9 cellular contexts compared by ENCODE assay signal in the genomic region with DNA sequence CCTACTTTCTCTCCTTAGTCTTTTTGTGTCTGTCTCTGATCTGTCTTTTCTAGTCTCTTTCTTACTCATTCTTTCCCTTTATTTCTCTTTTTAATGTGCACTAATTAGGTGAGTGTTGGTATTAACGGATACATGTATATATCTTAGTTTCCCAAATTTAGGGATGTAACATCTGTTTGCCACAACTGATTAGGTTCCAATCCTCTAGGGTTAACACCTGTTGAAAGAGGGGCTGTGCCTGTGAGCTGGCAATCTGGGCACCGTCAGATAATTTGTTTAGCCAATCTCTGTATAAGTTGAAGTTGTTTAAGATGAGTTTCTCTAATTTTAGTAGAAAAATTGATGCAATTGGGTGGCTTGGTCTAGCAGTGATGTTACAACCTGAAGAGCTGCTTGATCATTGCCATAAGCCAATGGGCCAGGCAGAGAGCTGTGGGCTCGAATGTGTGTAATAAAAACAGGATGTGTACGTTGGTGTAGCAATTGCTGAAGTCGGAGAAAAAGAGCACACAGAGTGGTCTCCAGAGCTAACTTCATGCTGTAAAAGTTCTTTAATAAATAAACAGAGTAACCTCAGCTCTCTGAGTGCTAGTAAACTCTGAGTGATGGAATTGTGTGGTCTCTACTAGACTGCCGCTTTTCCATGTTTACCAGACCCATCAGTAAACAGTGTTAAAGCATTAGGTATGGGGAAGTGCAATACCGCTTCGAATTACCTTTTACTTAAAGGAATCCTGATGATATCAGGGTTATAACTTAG.
DNase-seq lines count a peak whose midpoint lies in the region; ATAC-seq and TF ChIP-seq lines count a peak whose summit lies in the region.
"Had no signal": no experiment of that assay in that cellular context is flagged by ENCODE, and none has a peak within 500 bp of the region (broad histone marks: within the 10 kb centered on the region; RNA-seq: fewer than 3 reads in every experiment).

No MANE protein-coding gene starts in this region.

- peak overlapping the region; percentile 87 for H3K4me2 ChIP-seq in SU-DHL-6 (ENCODE audit: low read depth, low read length, poor library complexity, severe bottlenecking)

- DNase-seq in HL-60 (ENCODE audit: low read depth in 1 of 2, low spot score in 1 of 2), result peak; percentile 76 to 87
- DNase-seq in effector CD4-positive, alpha-beta T cell, result peak; percentile 5
- no peak for DNase-seq in stimulated activated effector memory CD8-positive, alpha-beta T cell treated with anti-CD3 and anti-CD28 coated beads, Interleukin-12 subunit alpha, Interleukin-12 subunit beta, amount 100 ng/mL, for 72 hours (ENCODE audit: low spot score in 2 of 2)
- no peak for DNase-seq in NCI-H2081 treated with DMSO at 0.1 percent for 48 hours (lab: John Stamatoyannopoulos, UW)
- no peak for DNase-seq in foreskin fibroblast
- DNase-seq in nephron progenitor cell, result no peak
- DNase-seq: activated CD4-positive, CD25-positive, alpha-beta regulatory T cell treated with anti-CD3 and anti-CD28 coated beads, Interleukin-2, amount 50 U/mL, for 72 hours; NCI-H446 had no signal

- no peaks in the 10 kb centered on the region for H3K36me3 Mint-ChIP-seq in stimulated activated effector memory CD8-positive, alpha-beta T cell treated with anti-CD3 and anti-CD28 coated beads, Interleukin-12 subunit alpha, Interleukin-12 subunit beta, amount 100 ng/mL, for 72 hours
- no peaks in the 10 kb centered on the region for H3K36me3 Mint-ChIP-seq in nephron progenitor cell (ENCODE audit: low read depth)

- peak; percentile 43 for ATAC-seq in stimulated activated effector memory CD8-positive, alpha-beta T cell treated with anti-CD3 and anti-CD28 coated beads, Interleukin-12 subunit alpha, Interleukin-12 subunit beta, amount 100 ng/mL, for 72 hours

- H3K4me3 Mint-ChIP-seq in stimulated activated effector memory CD8-positive, alpha-beta T cell treated with anti-CD3 and anti-CD28 coated beads, Interleukin-12 subunit alpha, Interleukin-12 subunit beta, amount 100 ng/mL, for 72 hours, result peak overlapping the region; percentile 76
- H3K4me3 Mint-ChIP-seq in nephron progenitor cell, result no peak overlapping the region

- peak overlapping the region; percentile 52 for H3K9ac ChIP-seq in SU-DHL-6 (ENCODE audit: low read length)

- H3K79me2 ChIP-seq in SU-DHL-6 (ENCODE audit: insufficient read depth, low read length), result no peaks in the 10 kb centered on the region

- no peaks in the 10 kb centered on the region for H3K9me3 ChIP-seq in SU-DHL-6 (ENCODE audit: insufficient read depth, low read length)

- H3K4me3 ChIP-seq in HL-60 (replicated peaks; ENCODE audit: insufficient read depth, low read length) (peak overlapping the region; percentile 42), SU-DHL-6 (ENCODE audit: insufficient read depth, low read length, poor library complexity, severe bottlenecking) (peak overlapping the region; percentile 51), foreskin fibroblast (ENCODE audit: low read depth in 1 of 2, low read length in 2 of 2) (no peak overlapping the region)

- no peaks in the 10 kb centered on the region for H3K9me3 Mint-ChIP-seq in stimulated activated effector memory CD8-positive, alpha-beta T cell treated with anti-CD3 and anti-CD28 coated beads, Interleukin-12 subunit alpha, Interleukin-12 subunit beta, amount 100 ng/mL, for 72 hours
- no peaks in the 10 kb centered on the region for H3K9me3 Mint-ChIP-seq in nephron progenitor cell

- H3K9me2 ChIP-seq in SU-DHL-6 (replicated peaks; ENCODE audit: insufficient read depth, low read length), result no peaks in the 10 kb centered on the region

- H2AFZ ChIP-seq in SU-DHL-6 (ENCODE audit: low read depth, low read length, severe bottlenecking), result peak overlapping the region; percentile 99

- H3K27me3 Mint-ChIP-seq in nephron progenitor cell (ENCODE audit: low read depth, poor library complexity), result peaks cover 10% of the 10 kb centered on the region

- no peak for TF ChIP-seq CTCF in HL-60 (IDR thresholded peaks at IDR 0.05; ENCODE audit: insufficient read depth, low read length)
- TF ChIP-seq CTCF in SU-DHL-6 (IDR thresholded peaks at IDR 0.05; ENCODE audit: insufficient read depth, low read length, poor library complexity, severe bottlenecking), result no peak
- TF ChIP-seq CTCF in foreskin fibroblast (IDR thresholded peaks at IDR 0.05; ENCODE audit: low read depth, low read length), result no peak
- TF ChIP-seq CTCF in nephron progenitor cell (IDR thresholded peaks at IDR 0.05), result no peak

- H3K4me1 Mint-ChIP-seq in stimulated activated effector memory CD8-positive, alpha-beta T cell treated with anti-CD3 and anti-CD28 coated beads, Interleukin-12 subunit alpha, Interleukin-12 subunit beta, amount 100 ng/mL, for 72 hours, result peaks cover 13% of the 10 kb centered on the region
- peaks cover 45% of the 10 kb centered on the region for H3K4me1 Mint-ChIP-seq in nephron progenitor cell

- H3K27me3 ChIP-seq in HL-60 (ENCODE audit: insufficient read depth, poor library complexity, severe bottlenecking), result no peaks in the 10 kb centered on the region
- H3K27me3 ChIP-seq in SU-DHL-6 (ENCODE audit: low read length), result no peaks in the 10 kb centered on the region

- no peaks in the 10 kb centered on the region for H3K36me3 ChIP-seq in SU-DHL-6 (ENCODE audit: low read length)

- peak overlapping the region; percentile 63 for H3K27ac Mint-ChIP-seq in stimulated activated effector memory CD8-positive, alpha-beta T cell treated with anti-CD3 and anti-CD28 coated beads, Interleukin-12 subunit alpha, Interleukin-12 subunit beta, amount 100 ng/mL, for 72 hours
- no peak overlapping the region for H3K27ac Mint-ChIP-seq in nephron progenitor cell

- H3K27ac ChIP-seq in HL-60 (replicated peaks) (peak overlapping the region; percentile 94), SU-DHL-6 (ENCODE audit: low read depth, low read length) (no peak overlapping the region)

- no peaks in the 10 kb centered on the region for H3F3A ChIP-seq in SU-DHL-6 (ENCODE audit: insufficient read depth)

- no peaks in the 10 kb centered on the region for H4K20me1 ChIP-seq in SU-DHL-6 (ENCODE audit: low read depth, low read length)

Comparison
In these comparisons a context has a peak if more than half of its experiments do, and no peak if none do; other contexts are left out.
1. DNase-seq: peak in HL-60 (2 of 2) and effector CD4-positive, alpha-beta T cell (single experiment); none in stimulated activated effector memory CD8-positive, alpha-beta T cell treated with anti-CD3 and anti-CD28 coated beads, Interleukin-12 subunit alpha, Interleukin-12 subunit beta, amount 100 ng/mL, for 72 hours (0 of 2), NCI-H2081 treated with DMSO at 0.1 percent for 48 hours (single experiment), foreskin fibroblast (0 of 2) and nephron progenitor cell (single experiment).
2. H3K4me3 ChIP-seq: peak in HL-60 (single experiment) and SU-DHL-6 (single experiment); none in foreskin fibroblast (0 of 2).